2 cellular contexts compared by ENCODE assay signal in genomic region chr7:138185132-138185908, GRCh38.
TF ChIP-seq lines count a peak whose summit lies in the region.

No MANE protein-coding gene starts in this region.

TF ChIP-seq in GM23338, 12 proteins besides CTCF, POLR2A, EP300 and RAD21:
- TF ChIP-seq ZNF462 (CRISPR knock-in tag; IDR thresholded peaks at IDR 0.05) (no peak), ZNF114 (CRISPR knock-in tag; IDR thresholded peaks at IDR 0.05) (no peak), NANOG (IDR thresholded peaks at IDR 0.05; ENCODE audit: borderline replicate concordance) (no peak), ZNF331 (CRISPR knock-in tag; IDR thresholded peaks at IDR 0.05; ENCODE audit: low read depth) (no peak), STAT1 (IDR thresholded peaks at IDR 0.05; ENCODE audit: unreplicated experiment) (no peak), REST (IDR thresholded peaks at IDR 0.05; ENCODE audit: unreplicated experiment) (no peak), EZH2phosphoT487 (IDR thresholded peaks at IDR 0.05; ENCODE audit: unreplicated experiment) (no peak), EZH2 (IDR thresholded peaks at IDR 0.05; ENCODE audit: low read depth, unreplicated experiment) (no peak)

TF ChIP-seq in H1, 55 proteins besides CTCF, POLR2A, EP300 and RAD21:
- no peak for TF ChIP-seq CHD7 (IDR thresholded peaks at IDR 0.05; ENCODE audit: insufficient replicate concordance, low read length)
- no peak for TF ChIP-seq TCF12 (IDR thresholded peaks at IDR 0.05; ENCODE audit: low read depth, low read length)
- TF ChIP-seq CHD1 (IDR thresholded peaks at IDR 0.05; ENCODE audit: low read depth, low read length) = no peak
- TF ChIP-seq GTF2F1 (IDR thresholded peaks at IDR 0.05; ENCODE audit: borderline replicate concordance, low read depth, low read length) = no peak
- TF ChIP-seq YY1 (IDR thresholded peaks at IDR 0.05; ENCODE audit: low read depth, low read length) = no peak
- no peak for TF ChIP-seq SP2 (IDR thresholded peaks at IDR 0.05; ENCODE audit: low read length)
- TF ChIP-seq POU5F1 (IDR thresholded peaks at IDR 0.05; ENCODE audit: low read depth, low read length) = no peak
- TF ChIP-seq TAF7 (optimal IDR thresholded peaks at IDR 0.05; ENCODE audit: borderline replicate concordance, low read depth, low read length) = no peak
- no peak for TF ChIP-seq CHD2 (IDR thresholded peaks at IDR 0.05; ENCODE audit: low read length)
- no peak for TF ChIP-seq NRF1 (IDR thresholded peaks at IDR 0.05; ENCODE audit: low read depth, low read length)
- TF ChIP-seq SAP30 (IDR thresholded peaks at IDR 0.05; ENCODE audit: insufficient read depth, insufficient replicate concordance, low read length) = no peak
- no peak for TF ChIP-seq RBBP5 (IDR thresholded peaks at IDR 0.05; ENCODE audit: borderline replicate concordance, low read depth, low read length)
- TF ChIP-seq GABPA (IDR thresholded peaks at IDR 0.05; ENCODE audit: borderline replicate concordance, insufficient read depth, low read length) = no peak
- TF ChIP-seq TAF1 (IDR thresholded peaks at IDR 0.05; ENCODE audit: low read depth, low read length) = no peak
